In the genomic region with DNA sequence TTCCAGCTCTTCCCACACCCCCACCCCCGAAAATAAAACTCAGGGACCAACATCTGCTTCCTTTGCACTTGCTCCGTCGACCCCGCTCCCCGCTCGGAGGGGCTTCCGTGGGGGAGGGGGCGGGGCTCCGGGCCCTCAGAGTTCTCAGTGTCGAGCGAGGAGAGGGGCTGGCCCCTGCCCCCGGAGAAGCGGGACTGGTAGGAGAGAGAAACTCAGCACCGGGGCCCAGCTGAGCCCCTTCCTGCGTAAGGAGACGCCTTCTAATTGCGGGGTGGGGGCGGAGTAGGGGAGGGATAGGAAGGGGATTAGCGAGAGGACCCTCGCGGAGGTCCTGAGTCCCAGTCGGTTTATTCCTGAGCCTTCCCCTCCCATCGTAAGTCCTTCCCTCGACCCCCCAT, we compare ENCODE assay signal across 12 cellular contexts. TPM values are rescaled to one million over a fixed set of nuclear protein-coding genes. Genes with fewer than 3 reads are reported as not detected.
DNase-seq lines count a peak whose midpoint lies in the region; ATAC-seq, FAIRE-seq and TF ChIP-seq lines count a peak whose summit lies in the region.
"Had no signal": no experiment of that assay in that cellular context is flagged by ENCODE, and none has a peak within 500 bp of the region (broad histone marks: within the 10 kb centered on the region; RNA-seq: fewer than 3 reads in every experiment).

No MANE protein-coding gene starts in this region.

- TF ChIP-seq POLR2A in sigmoid colon (IDR thresholded peaks at IDR 0.05), result no peak

- H3K27ac Mint-ChIP-seq in WTC11, result no peak overlapping the region

- no CpG with 5 or more reads among the region's 24 CpGs for WGBS in iPS DF 6.9 (ENCODE audit: insufficient coverage, insufficient read length)
- WGBS in sigmoid colon, 2 donors, result 5 to 6% methylated on average over 24 of the region's 24 CpGs

- H3K4me3 ChIP-seq in GM12865 (ENCODE audit: low read depth, low read length) (peak overlapping the region; percentile 27), iPS DF 6.9 (ENCODE audit: low read length) (peak overlapping the region; percentile 39; the same call in 1 of the 2 replicates), sigmoid colon (peak overlapping the region in 3 of 4 donors; percentile 41 to 55 (median 53))

- H3K9me3 ChIP-seq in iPS DF 6.9 (ENCODE audit: control insufficient read depth, insufficient read depth, low read length) (no peaks in the 10 kb centered on the region), sigmoid colon (no peaks in the 10 kb centered on the region)

- H3K9me3 Mint-ChIP-seq in WTC11, result no peaks in the 10 kb centered on the region

- POLR2A ChIA-PET in WTC11 (lab: Charles Lee), result interaction anchor here (0.6 to 0.9 kb wide), 2 partner anchors 32 to 61 kb away, joined by 3 read pairs; no protein-coding TSS in a partner anchor

- peaks cover 9% of the 10 kb centered on the region; the same call in 1 of the 2 replicates for H3K27me3 ChIP-seq in iPS DF 6.9 (ENCODE audit: control insufficient read depth, insufficient read depth, low read length)
- peaks cover 0 to 21% (median 14%) of the 10 kb centered on the region in 3 donors for H3K27me3 ChIP-seq in sigmoid colon

- no peaks in the 10 kb centered on the region for H3K36me3 Mint-ChIP-seq in WTC11

- no peaks in the 10 kb centered on the region for H3K36me3 ChIP-seq in iPS DF 6.9 (ENCODE audit: control insufficient read depth, insufficient read depth, low read length)
- no peaks in the 10 kb centered on the region for H3K36me3 ChIP-seq in sigmoid colon

- FAIRE-seq in HTR-8/SVneo (lab: Jason Lieb, UNC), result no peak

- CTCF ChIA-PET in WTC11 (lab: Charles Lee), result interaction anchor here (1.0 to 2.7 kb wide), 8 partner anchors 11 to 220 kb away, joined by 3 to 18 read pairs (median 5); partner anchors contain the start of genes CRIP3 and DNPH1

- TF ChIP-seq CTCF in GM12865 (IDR thresholded peaks at IDR 0.05; ENCODE audit: insufficient read depth, low read depth, low read length, missing control alignments) (no peak), WTC11 (IDR thresholded peaks at IDR 0.05) (no peak), sigmoid colon (IDR thresholded peaks at IDR 0.05) (no peak)

- H3K4me1 Mint-ChIP-seq in WTC11, result peaks cover 34% of the 10 kb centered on the region

- H3K27me3 Mint-ChIP-seq in WTC11 (ENCODE audit: low read depth), result peaks cover 66% of the 10 kb centered on the region

- ATAC-seq in WTC11, result peak; percentile 12
- no peak for ATAC-seq in GM21576 (IDR thresholded peaks at IDR 0.05; ENCODE audit: unreplicated experiment)
- no peak for ATAC-seq in HG02870 (IDR thresholded peaks at IDR 0.05; ENCODE audit: unreplicated experiment)

- no peak for DNase-seq in GM12865 (ENCODE audit: low read depth)
- no peak for DNase-seq in WTC11 (ENCODE audit: low spot score)
- no peak for DNase-seq in iPS DF 6.9 (ENCODE audit: low read depth, low spot score)
- no peak for DNase-seq in sigmoid colon
- no peak for DNase-seq in HTR-8/SVneo (ENCODE audit: insufficient read length, low spot score)
- DNase-seq in HK-2 (ENCODE audit: unreplicated experiment), result no peak

- TF ChIP-seq EP300 in sigmoid colon (IDR thresholded peaks at IDR 0.05), result no peak

- peaks cover 4% of the 10 kb centered on the region for H3K4me1 ChIP-seq in iPS DF 6.9 (ENCODE audit: control insufficient read depth, insufficient read depth, low read length)
- H3K4me1 ChIP-seq in sigmoid colon, result peaks cover 0 to 37% (median 29%) of the 10 kb centered on the region in 4 donors

- intact Hi-C loops in sigmoid colon (cut with DNase I), result no loop called here

- no peak overlapping the region for H3K27ac ChIP-seq in iPS DF 6.9 (ENCODE audit: low read length)
- peak overlapping the region in 1 of 4 donors; percentile 42 for H3K27ac ChIP-seq in sigmoid colon
- H3K27ac ChIP-seq: RWPE1 had no signal

- H3K4me3 Mint-ChIP-seq in WTC11, result peak overlapping the region; percentile 81

TF ChIP-seq in WTC11, 78 proteins besides CTCF, POLR2A, EP300 and RAD21:
- TF ChIP-seq FOXK1 (CRISPR knock-in tag; IDR thresholded peaks at IDR 0.05) (no peak), NR3C1 (CRISPR knock-in tag; conservative IDR thresholded peaks at IDR 0.05; ENCODE audit: low read depth) (no peak), ZNF416 (CRISPR knock-in tag; IDR thresholded peaks at IDR 0.05) (no peak), AFF4 (CRISPR knock-in tag; IDR thresholded peaks at IDR 0.05; ENCODE audit: borderline replicate concordance) (no peak), TEAD4 (CRISPR knock-in tag; IDR thresholded peaks at IDR 0.05) (no peak), FOXP4 (CRISPR knock-in tag; IDR thresholded peaks at IDR 0.05) (no peak), USF2 (CRISPR knock-in tag; IDR thresholded peaks at IDR 0.05) (no peak), IRF2 (CRISPR knock-in tag; IDR thresholded peaks at IDR 0.05; ENCODE audit: borderline replicate concordance, low read depth) (no peak), CREM (CRISPR knock-in tag; IDR thresholded peaks at IDR 0.05) (no peak), NR1H2 (CRISPR knock-in tag; IDR thresholded peaks at IDR 0.05) (no peak), NR2C2 (CRISPR knock-in tag; IDR thresholded peaks at IDR 0.05) (no peak)
TF ChIP-seq in WTC11: peak in this region for 0.

RNA-seq across cellular contexts. Expression of gene SLC22A7, which starts 22.3 kb away (rescaled TPM):
- total RNA-seq in WTC11 (2021) (not detected in 3 replicates), sigmoid colon (not detected)
- not detected for polyA plus RNA-seq in sigmoid colon
- total RNA-seq: fibroblast of lung, LHCN-M2, renal cortical epithelial cell had no signal
- polyA plus RNA-seq: fibroblast of lung had no signal

RNA-seq across cellular contexts. Expression of gene TTBK1, which starts 32.5 kb away (rescaled TPM):
- total RNA-seq in WTC11 (2021) (0.66 to 0.78 TPM (median 0.68 TPM) in 3 replicates), sigmoid colon (under 1 TPM in 3 of 4 donors, not detected in 1; under 0.01 to 0.55 (median 0.27) TPM)
- polyA plus RNA-seq in sigmoid colon, result under 1 TPM; under 0.01 to 0.41 (median 0.23) TPM
- polyA plus RNA-seq: fibroblast of lung had no signal

RNA-seq across cellular contexts. Expression of gene CRIP3, which starts 32.8 kb away (rescaled TPM):
- total RNA-seq in WTC11 (2021) (44.7 to 48.9 TPM (median 45.6 TPM) in 3 replicates), sigmoid colon (not detected)
- 1 to 10 TPM in 1 of 3 donors, not detected in 2; 5.2 TPM for polyA plus RNA-seq in sigmoid colon
- total RNA-seq: fibroblast of lung, LHCN-M2 had no signal
- polyA plus RNA-seq: fibroblast of lung had no signal

RNA-seq across cellular contexts. Expression of gene DNPH1, which starts 46.5 kb away (rescaled TPM):
- total RNA-seq in WTC11 (2021) (48.4 to 56.4 TPM (median 55.4 TPM) in 3 replicates), sigmoid colon (10 to 100 TPM; 32.1 to 96.0 (median 90.3) TPM)
- polyA plus RNA-seq in sigmoid colon, result 100 to 1,000 TPM; 155 to 188 (median 163) TPM

Comparison
In these comparisons a context has a peak if more than half of its experiments do, and no peak if none do; other contexts are left out.
1. RNA of gene CRIP3, which starts 32.8 kb away (total RNA-seq): 44.7 to 48.9 TPM in WTC11; not detected in sigmoid colon; every median in the first group is over 10 times any median in the second.
2. Peak in every context shown above with its lines, with median percentiles within 50 percentile points of each other: H3K4me3 ChIP-seq.